In the genomic region with DNA sequence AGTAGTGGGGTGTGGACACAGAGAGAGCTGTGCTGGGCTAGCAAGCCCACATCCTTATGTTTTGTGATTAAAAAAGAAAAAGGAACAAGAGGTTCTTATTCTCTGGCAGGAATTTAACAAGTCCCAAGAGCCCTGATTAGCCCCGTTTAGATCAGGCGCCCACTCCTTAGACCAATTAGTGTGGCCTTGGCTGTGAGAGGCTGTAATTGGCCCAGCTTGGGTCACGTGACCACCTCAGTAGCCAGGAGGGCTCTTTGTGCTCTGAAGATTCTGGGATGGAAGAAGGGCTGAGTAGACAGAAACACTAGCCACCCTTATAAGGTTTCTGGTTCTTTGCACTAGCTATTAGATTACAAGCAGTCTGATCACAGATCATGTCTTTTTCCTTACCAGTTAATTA, we compare ENCODE assay signal across 32 cellular contexts. TPM values are rescaled to one million over a fixed set of nuclear protein-coding genes. Genes with fewer than 3 reads are reported as not detected.
A peak's percentile ranks its signal among the peaks of the same experiment; 100 is the strongest.
DNase-seq lines count a peak whose midpoint lies in the region; ATAC-seq, FAIRE-seq and TF ChIP-seq lines count a peak whose summit lies in the region.
"Had no signal": no experiment of that assay in that cellular context is flagged by ENCODE, and none has a peak within 500 bp of the region (broad histone marks: within the 10 kb centered on the region; RNA-seq: fewer than 3 reads in every experiment).

No MANE protein-coding gene starts in this region.

- H3K9ac ChIP-seq in GM12878 (ENCODE audit: control insufficient read depth, insufficient read depth, low read length), result no peak overlapping the region
- H3K9ac ChIP-seq: BLaER1 treated with 17β-estradiol and CSF1 and Interleukin-3, amounts not matched to agents 10 nM and 100 nM had no signal

- intact Hi-C loops in GM12878 (cut with micrococcal nuclease; ENCODE audit: unreplicated experiment), result no loop called here

- no peak for TF ChIP-seq POLR2A in GM12878 (IDR thresholded peaks at IDR 0.05; ENCODE audit: low read depth, low read length)

- H3K27me3 Mint-ChIP-seq in progenitor cell of endocrine pancreas, result no peaks in the 10 kb centered on the region
- peaks cover 3% of the 10 kb centered on the region for H3K27me3 Mint-ChIP-seq in activated T-helper 17 cell treated with anti-CD3 and anti-CD28 coated beads, Interleukin-2, amount 50 U/mL, for 72 hours

- no peaks in the 10 kb centered on the region for H3K36me3 Mint-ChIP-seq in progenitor cell of endocrine pancreas (ENCODE audit: insufficient read depth)
- H3K36me3 Mint-ChIP-seq in activated T-helper 17 cell treated with anti-CD3 and anti-CD28 coated beads, Interleukin-2, amount 50 U/mL, for 72 hours (ENCODE audit: low read depth), result no peaks in the 10 kb centered on the region
- H3K36me3 Mint-ChIP-seq: natural killer cell treated with Interleukin-12 subunit alpha and Interleukin-12 subunit beta and Interleukin-15 and Interleukin-18, amount 100 ng/mL, for 72 hours; stimulated activated effector memory CD8-positive, alpha-beta T cell treated with anti-CD3 and anti-CD28 coated beads, Interleukin-12 subunit alpha, Interleukin-12 subunit beta, amount 100 ng/mL, for 72 hours had no signal

- peak; percentile 24 to 41 for DNase-seq in NCI-H524 (lab: John Stamatoyannopoulos, UW)
- DNase-seq in NCI-H524 treated with DMSO at 0.1 percent for 48 hours (lab: John Stamatoyannopoulos, UW), result no peak
- no peak for DNase-seq in GM12878 (ENCODE audit: low read depth, low spot score)
- DNase-seq in progenitor cell of endocrine pancreas (ENCODE audit: low spot score, unreplicated experiment), result no peak
- DNase-seq in activated CD4-positive, alpha-beta T cell treated with anti-CD3 and anti-CD28 coated beads for 48 hours, result no peak
- no peak for DNase-seq in COR-L47 (lab: John Stamatoyannopoulos, UW)
- DNase-seq: activated CD4-positive, alpha-beta T cell treated with anti-CD3 and anti-CD28 coated beads, Interleukin-2, amount 10 ng/mL, durations not matched to agents 24 days and 14 days; activated naive CD4-positive, alpha-beta T cell treated with Interleukin-2 at 50 U/mL for 16 hours; activated T-cell treated with anti-CD3 and anti-CD28 coated beads, Interleukin-2, amount 50 U/mL, for 48 hours; adrenal gland; effector CD8-positive, alpha-beta T cell; EL; erythroblast; foreskin fibroblast; HFFc6; hippocampal formation; left ventricle myocardium superior; NCI-H187; spleen; stimulated activated CD4-positive, alpha-beta T cell treated with anti-CD3 and anti-CD28 coated beads, Interleukin-2, amount 100 ng/mL, for 48 hours had no signal

- H3K4me3 Mint-ChIP-seq in progenitor cell of endocrine pancreas (ENCODE audit: low read depth), result no peak overlapping the region
- H3K4me3 Mint-ChIP-seq in activated T-helper 17 cell treated with anti-CD3 and anti-CD28 coated beads, Interleukin-2, amount 50 U/mL, for 72 hours, result no peak overlapping the region
- H3K4me3 Mint-ChIP-seq: activated CD4-positive, alpha-beta T cell treated with anti-CD3 and anti-CD28 coated beads, Interleukin-2, amount 10 ng/mL, durations not matched to agents 24 days and 14 days; HFFc6; natural killer cell treated with Interleukin-12 subunit alpha and Interleukin-12 subunit beta and Interleukin-15 and Interleukin-18, amount 100 ng/mL, for 72 hours; stimulated activated effector memory CD8-positive, alpha-beta T cell treated with anti-CD3 and anti-CD28 coated beads, Interleukin-12 subunit alpha, Interleukin-12 subunit beta, amount 100 ng/mL, for 72 hours had no signal

- H3K27me3 ChIP-seq in GM12878 (replicated peaks in 1 of 2; ENCODE audit: control insufficient read depth in 2 of 2, insufficient read depth in 2 of 2, low read length in 1 of 2), result no peaks in the 10 kb centered on the region
- H3K27me3 ChIP-seq: adrenal gland; BLaER1 treated with 17β-estradiol and CSF1 and Interleukin-3, amounts not matched to agents 10 nM and 100 nM; ovary; right atrium auricular region; spleen had no signal

- H3K36me3 ChIP-seq in GM12878 (ENCODE audit: control insufficient read depth in 2 of 2, insufficient read depth in 2 of 2, low read length in 1 of 2), result no peaks in the 10 kb centered on the region
- H3K36me3 ChIP-seq: adrenal gland; BLaER1 treated with 17β-estradiol and CSF1 and Interleukin-3, amounts not matched to agents 10 nM and 100 nM; ovary; right atrium auricular region; spleen had no signal

- H3K4me3 ChIP-seq in GM12878, result no peak overlapping the region
- H3K4me3 ChIP-seq: adrenal gland; BLaER1 treated with 17β-estradiol and CSF1 and Interleukin-3, amounts not matched to agents 10 nM and 100 nM; ovary; right atrium auricular region; SK-N-MC; spleen had no signal

- H3K4me1 Mint-ChIP-seq in progenitor cell of endocrine pancreas (ENCODE audit: low read depth), result peaks cover 50% of the 10 kb centered on the region
- peaks cover 12% of the 10 kb centered on the region for H3K4me1 Mint-ChIP-seq in activated T-helper 17 cell treated with anti-CD3 and anti-CD28 coated beads, Interleukin-2, amount 50 U/mL, for 72 hours

- no peak for ATAC-seq in GM12878
- ATAC-seq in activated T-helper 17 cell treated with anti-CD3 and anti-CD28 coated beads, Interleukin-2, amount 50 U/mL, for 72 hours (replicated peaks), result no peak
- ATAC-seq: left ventricle myocardium superior; natural killer cell treated with Interleukin-12 subunit alpha and Interleukin-12 subunit beta and Interleukin-15 and Interleukin-18, amount 100 ng/mL, for 72 hours; Panc1; stimulated activated effector memory CD8-positive, alpha-beta T cell treated with anti-CD3 and anti-CD28 coated beads, Interleukin-12 subunit alpha, Interleukin-12 subunit beta, amount 100 ng/mL, for 72 hours had no signal

- H3K27ac ChIP-seq in GM12878 (ENCODE audit: control insufficient read depth, insufficient read depth), result no peak overlapping the region
- H3K27ac ChIP-seq: adrenal gland; BLaER1 treated with 17β-estradiol and CSF1 and Interleukin-3, amounts not matched to agents 10 nM and 100 nM; ovary; right atrium auricular region; SK-N-MC; spleen had no signal

- POLR2A ChIA-PET in GM12878 (lab: Charles Lee), result no interaction called here

- H4K20me1 ChIP-seq in GM12878 (ENCODE audit: control insufficient read depth, insufficient read depth), result no peaks in the 10 kb centered on the region
- H4K20me1 ChIP-seq: BLaER1 treated with 17β-estradiol and CSF1 and Interleukin-3, amounts not matched to agents 10 nM and 100 nM had no signal

- H3K27ac Mint-ChIP-seq in progenitor cell of endocrine pancreas, result peak overlapping the region; percentile 37
- no peak overlapping the region for H3K27ac Mint-ChIP-seq in activated T-helper 17 cell treated with anti-CD3 and anti-CD28 coated beads, Interleukin-2, amount 50 U/mL, for 72 hours
- H3K27ac Mint-ChIP-seq: activated CD4-positive, alpha-beta T cell treated with anti-CD3 and anti-CD28 coated beads, Interleukin-2, amount 10 ng/mL, durations not matched to agents 24 days and 14 days; HFFc6; natural killer cell treated with Interleukin-12 subunit alpha and Interleukin-12 subunit beta and Interleukin-15 and Interleukin-18, amount 100 ng/mL, for 72 hours; stimulated activated effector memory CD8-positive, alpha-beta T cell treated with anti-CD3 and anti-CD28 coated beads, Interleukin-12 subunit alpha, Interleukin-12 subunit beta, amount 100 ng/mL, for 72 hours had no signal

- H3K79me2 ChIP-seq in GM12878 (ENCODE audit: control insufficient read depth, insufficient read depth, low read length), result no peaks in the 10 kb centered on the region

- in situ Hi-C loops in GM12878 (cut with MboI), result no loop called here

- no TSS peak for BruUV-seq in GM12878 (replicated peaks; lab: Mats Ljungman, UMichigan)

- CTCF ChIA-PET in GM12878 (lab: Yijun Ruan, JAX), result no interaction called here

- TF ChIP-seq CTCF in GM12878 (IDR thresholded peaks at IDR 0.05 in 2 of 3, conservative IDR thresholded peaks at IDR 0.05 in 1 of 3; ENCODE audit: control insufficient read depth in 2 of 3, extremely low read depth in 1 of 3, insufficient read depth in 1 of 3, low read depth in 3 of 3, low read length in 3 of 3), result no peak
- TF ChIP-seq CTCF in progenitor cell of endocrine pancreas (IDR thresholded peaks at IDR 0.05; ENCODE audit: unreplicated experiment), result no peak

- SMC1A ChIA-PET in GM12878 (lab: Charles Lee; ENCODE audit: uncharacterized antibody, unreplicated experiment), result no interaction called here

- H3K4me1 ChIP-seq in GM12878 (ENCODE audit: control insufficient read depth, insufficient read depth, low read length), result no peaks in the 10 kb centered on the region
- H3K4me1 ChIP-seq: adrenal gland, right atrium auricular region had no signal

- H2AFZ ChIP-seq in GM12878 (ENCODE audit: control insufficient read depth, low read depth, low read length), result no peak overlapping the region

- WGBS in GM12878 (ENCODE audit: insufficient coverage, insufficient replicate concordance, low lambda C conversion rate, missing lambda C conversion rate), result 31% methylated on average over 3 of the region's 3 CpGs

- TF ChIP-seq RAD21 in Ishikawa (IDR thresholded peaks at IDR 0.05; ENCODE audit: low read depth) (no peak), GM12878 (IDR thresholded peaks at IDR 0.05; ENCODE audit: insufficient read depth, low read depth, low read length) (no peak)

- no peaks in the 10 kb centered on the region; the same call in 2 of the 3 replicates for H3K9me3 ChIP-seq in GM12878 (replicated peaks; ENCODE audit: control insufficient read depth, insufficient read depth, low read length)
- H3K9me3 ChIP-seq: adrenal gland; BLaER1 treated with 17β-estradiol and CSF1 and Interleukin-3, amounts not matched to agents 10 nM and 100 nM; ovary; right atrium auricular region; spleen had no signal

- no peak for TF ChIP-seq EP300 in Ishikawa (IDR thresholded peaks at IDR 0.05; ENCODE audit: borderline replicate concordance)
- no peak for TF ChIP-seq EP300 in GM12878 (IDR thresholded peaks at IDR 0.05; ENCODE audit: borderline replicate concordance in 1 of 2, control insufficient read depth in 1 of 2, low read depth in 2 of 2, low read length in 2 of 2)

- no peak for FAIRE-seq in GM12878 (lab: Jason Lieb, UNC)
- FAIRE-seq: colon, urothelium cell line had no signal

- no peak overlapping the region for H3K4me2 ChIP-seq in GM12878 (ENCODE audit: control insufficient read depth, insufficient read depth)

- RAD21 ChIA-PET in GM12878 (lab: Charles Lee; ENCODE audit: unreplicated experiment), result no interaction called here

- peaks cover 3% of the 10 kb centered on the region for H3K9me3 Mint-ChIP-seq in progenitor cell of endocrine pancreas (ENCODE audit: low read depth)
- no peaks in the 10 kb centered on the region for H3K9me3 Mint-ChIP-seq in activated T-helper 17 cell treated with anti-CD3 and anti-CD28 coated beads, Interleukin-2, amount 50 U/mL, for 72 hours
- H3K9me3 Mint-ChIP-seq: activated CD4-positive, alpha-beta T cell treated with anti-CD3 and anti-CD28 coated beads, Interleukin-2, amount 10 ng/mL, durations not matched to agents 24 days and 14 days; HFFc6; natural killer cell treated with Interleukin-12 subunit alpha and Interleukin-12 subunit beta and Interleukin-15 and Interleukin-18, amount 100 ng/mL, for 72 hours; stimulated activated effector memory CD8-positive, alpha-beta T cell treated with anti-CD3 and anti-CD28 coated beads, Interleukin-12 subunit alpha, Interleukin-12 subunit beta, amount 100 ng/mL, for 72 hours had no signal

RNA-seq across cellular contexts. Expression of gene GCNT4, which starts 31.1 kb away (rescaled TPM):
- not detected in 2 replicates for total RNA-seq in GM12878 (2013; cell fraction: nucleolus; rRNA removed)
- not detected in 2 replicates for total RNA-seq in GM12878 (2014; rRNA removed)
- total RNA-seq in GM12878 (2014; rRNA removed; fragmentation: Illumina TruSeq; extraction: Trizol), result not detected in 2 replicates
- 0.03 TPM in 1 of 2 replicates, not detected in the other for total RNA-seq in GM12878 (2021)
- not detected for polyA plus RNA-seq in GM12878 (2011; ENCODE audit: low read depth)
- polyA plus RNA-seq in GM12878 (2011; rRNA removed), result not detected in 2 replicates
- not detected in 2 replicates for polyA plus RNA-seq in GM12878 (2011; cell fraction: cytosol; rRNA removed)
- polyA plus RNA-seq in GM12878 (2011; cell fraction: nucleus; rRNA removed), result not detected in 2 replicates
- 0.04 and 0.11 TPM in 2 replicates for polyA plus RNA-seq in GM12878 (2012)
- not detected in 2 replicates for polyA plus RNA-seq in GM12878 (2014; fragmentation: Illumina TruSeq; extraction: Trizol)
- not detected for polyA plus RNA-seq in GM12878 (2014; fragmentation: Nextera tagmentation; extraction: Ambion mirVana)
- not detected in 2 replicates for polyA plus RNA-seq in GM12878 (2014; rRNA removed)
- polyA plus RNA-seq in GM12878 (2016; fragmentation: Nextera tagmentation; extraction: Ambion mirVana), result under 1 TPM in 1 of 2 experiments, not detected in 1; 0.04 TPM
- not detected in 2 replicates for polyA minus RNA-seq in GM12878 (2011; rRNA and poly(A)+ RNA removed)
- not detected in 2 replicates for polyA minus RNA-seq in GM12878 (2011; cell fraction: cytosol; rRNA and poly(A)+ RNA removed)
- not detected in 2 replicates for polyA minus RNA-seq in GM12878 (2011; cell fraction: nucleus; rRNA and poly(A)+ RNA removed)
- total RNA-seq in progenitor cell of endocrine pancreas, result 2.5 and 3.3 TPM in 2 replicates
- 1 to 10 TPM in 1 of 2 donors, under 1 TPM in 1; 0.91 to 3.9 TPM for total RNA-seq in activated T-helper 17 cell treated with anti-CD3 and anti-CD28 coated beads, Interleukin-2, amount 50 U/mL, for 72 hours
- total RNA-seq: HT-29 had no signal

Comparison
In these comparisons a context has a peak if more than half of its experiments do, and no peak if none do; other contexts are left out.
1. DNase-seq: peak in NCI-H524 (2 of 2); none in NCI-H524 treated with DMSO at 0.1 percent for 48 hours (single experiment), GM12878 (single experiment), progenitor cell of endocrine pancreas (single experiment), activated CD4-positive, alpha-beta T cell treated with anti-CD3 and anti-CD28 coated beads for 48 hours (single experiment) and COR-L47 (single experiment).